13 cellular contexts compared by ENCODE assay signal in genomic region chr12:104573-105081, GRCh38. TPM values are rescaled to one million over a fixed set of nuclear protein-coding genes. Genes with fewer than 3 reads are reported as not detected.
DNase-seq lines count a peak whose midpoint lies in the region; ATAC-seq and TF ChIP-seq lines count a peak whose summit lies in the region.
"Had no signal": no experiment of that assay in that cellular context is flagged by ENCODE, and none has a peak within 500 bp of the region (broad histone marks: within the 10 kb centered on the region; RNA-seq: fewer than 3 reads in every experiment).

No MANE protein-coding gene starts in this region.

- DNase-seq in NCI-H2227 (lab: John Stamatoyannopoulos, UW; ENCODE audit: unreplicated experiment) (peak; percentile 33), NCI-H2227 treated with DMSO at 0.1 percent for 48 hours (lab: John Stamatoyannopoulos, UW) (no peak), NCI-H1930 (lab: John Stamatoyannopoulos, UW) (peak; percentile 86 to 88), neural progenitor cell (ENCODE audit: low spot score) (peak; percentile 15), mesenchymal stem cell (no peak), left lung (no peak)
- DNase-seq in activated CD8-positive, alpha-beta T cell treated with anti-CD3 and anti-CD28 coated beads, Interleukin-2, amount 10 ng/mL, durations not matched to agents 7 days and 5 days = peak; percentile 44
- DNase-seq: effector CD4-positive, alpha-beta T cell had no signal

- H3K27me3 Mint-ChIP-seq in activated CD8-positive, alpha-beta T cell treated with anti-CD3 and anti-CD28 coated beads, Interleukin-2, amount 10 ng/mL, durations not matched to agents 7 days and 5 days (ENCODE audit: low read depth) = peaks cover 3% of the 10 kb centered on the region
- peaks cover 9% of the 10 kb centered on the region for H3K27me3 Mint-ChIP-seq in neural progenitor cell (ENCODE audit: insufficient read depth, low read depth)

- H3K27ac ChIP-seq in neural progenitor cell (no peak overlapping the region), mesenchymal stem cell (ENCODE audit: low read length, poor library complexity, severe bottlenecking) (no peak overlapping the region), left lung (no peak overlapping the region)
- H3K27ac ChIP-seq: 22Rv1 had no signal

- H3K18ac ChIP-seq in mesenchymal stem cell (ENCODE audit: low read depth in 1 of 2, low read length in 2 of 2) = no peak overlapping the region

- H2BK15ac ChIP-seq in mesenchymal stem cell (ENCODE audit: low read depth, poor library complexity, severe bottlenecking) = no peak overlapping the region

- no peaks in the 10 kb centered on the region for H3K36me3 Mint-ChIP-seq in activated CD8-positive, alpha-beta T cell treated with anti-CD3 and anti-CD28 coated beads, Interleukin-2, amount 10 ng/mL, durations not matched to agents 7 days and 5 days (ENCODE audit: low read depth)
- no peaks in the 10 kb centered on the region for H3K36me3 Mint-ChIP-seq in neural progenitor cell

- H3K4me2 ChIP-seq in neural progenitor cell (no peak overlapping the region), mesenchymal stem cell (ENCODE audit: low read length, poor library complexity, severe bottlenecking) (no peak overlapping the region)

- H3K9me3 ChIP-seq in neural progenitor cell (ENCODE audit: low read depth) (no peaks in the 10 kb centered on the region), mesenchymal stem cell (ENCODE audit: control insufficient read depth, low read length) (no peaks in the 10 kb centered on the region), left lung (no peaks in the 10 kb centered on the region)

- H3K27me3 ChIP-seq in neural progenitor cell = no peaks in the 10 kb centered on the region
- peaks cover 7 to 52% of the 10 kb centered on the region in 2 experiments for H3K27me3 ChIP-seq in mesenchymal stem cell (ENCODE audit: control insufficient read depth in 1 of 2, insufficient read depth in 1 of 2, low read length in 2 of 2)
- peaks cover 3 to 54% of the 10 kb centered on the region in 2 donors for H3K27me3 ChIP-seq in left lung

- no peak overlapping the region for H4K8ac ChIP-seq in mesenchymal stem cell (ENCODE audit: low read length)

- H3K4me1 ChIP-seq in neural progenitor cell (peaks cover 39% of the 10 kb centered on the region), mesenchymal stem cell (ENCODE audit: control insufficient read depth, insufficient read depth, low read depth, low read length) (peaks cover 14% of the 10 kb centered on the region), left lung (no peaks in the 10 kb centered on the region)

- no peak overlapping the region for H3K27ac Mint-ChIP-seq in activated CD8-positive, alpha-beta T cell treated with anti-CD3 and anti-CD28 coated beads, Interleukin-2, amount 10 ng/mL, durations not matched to agents 7 days and 5 days
- H3K27ac Mint-ChIP-seq in neural progenitor cell = no peak overlapping the region
- H3K27ac Mint-ChIP-seq: activated T-cell treated with anti-CD3 and anti-CD28 coated beads, Interleukin-2, amount 50 U/mL, for 72 hours had no signal

- H3K4me3 Mint-ChIP-seq in activated CD8-positive, alpha-beta T cell treated with anti-CD3 and anti-CD28 coated beads, Interleukin-2, amount 10 ng/mL, durations not matched to agents 7 days and 5 days = no peak overlapping the region
- H3K4me3 Mint-ChIP-seq in neural progenitor cell = no peak overlapping the region
- H3K4me3 Mint-ChIP-seq: activated T-cell treated with anti-CD3 and anti-CD28 coated beads, Interleukin-2, amount 50 U/mL, for 72 hours had no signal

- no peaks in the 10 kb centered on the region for H3K79me1 ChIP-seq in mesenchymal stem cell (replicated peaks; ENCODE audit: low read length, poor library complexity, severe bottlenecking)

- H3K4me3 ChIP-seq in neural progenitor cell (no peak overlapping the region), mesenchymal stem cell (ENCODE audit: insufficient read depth in 1 of 2, low read depth in 1 of 2, low read length in 2 of 2) (no peak overlapping the region), left lung (no peak overlapping the region)
- H3K4me3 ChIP-seq: GM12878 had no signal

- H3K4ac ChIP-seq in mesenchymal stem cell (ENCODE audit: low read depth in 1 of 2, low read length in 2 of 2) = no peak overlapping the region

- ATAC-seq in activated CD8-positive, alpha-beta T cell treated with anti-CD3 and anti-CD28 coated beads, Interleukin-2, amount 10 ng/mL, durations not matched to agents 7 days and 5 days = peak; percentile 24
- ATAC-seq in HG03378 (IDR thresholded peaks at IDR 0.05; ENCODE audit: unreplicated experiment) (no peak), left lung (no peak)
- ATAC-seq: activated T-cell treated with anti-CD3 and anti-CD28 coated beads, Interleukin-2, amount 50 U/mL, for 72 hours; GM12878; HCT116 had no signal

- H3K14ac ChIP-seq in mesenchymal stem cell (ENCODE audit: low read length in 2 of 2) = no peak overlapping the region

- no peak overlapping the region for H3K9ac ChIP-seq in neural progenitor cell
- no peak overlapping the region for H3K9ac ChIP-seq in mesenchymal stem cell (ENCODE audit: low read length)

- no peak overlapping the region for H2AK5ac ChIP-seq in mesenchymal stem cell (ENCODE audit: low read length, severe bottlenecking)

- H3K9me3 Mint-ChIP-seq in activated CD8-positive, alpha-beta T cell treated with anti-CD3 and anti-CD28 coated beads, Interleukin-2, amount 10 ng/mL, durations not matched to agents 7 days and 5 days (ENCODE audit: insufficient read depth) = peaks cover 4% of the 10 kb centered on the region
- peaks cover 7% of the 10 kb centered on the region for H3K9me3 Mint-ChIP-seq in neural progenitor cell

- H3K36me3 ChIP-seq in neural progenitor cell = no peaks in the 10 kb centered on the region
- H3K36me3 ChIP-seq in mesenchymal stem cell (ENCODE audit: control insufficient read depth in 1 of 2, insufficient read depth in 2 of 2, low read depth in 1 of 2, low read length in 2 of 2) = no peaks in the 10 kb centered on the region
- no peaks in the 10 kb centered on the region for H3K36me3 ChIP-seq in left lung

- peak overlapping the region in 1 of 2 experiments; percentile 2 for H3K23ac ChIP-seq in mesenchymal stem cell (ENCODE audit: low read length in 2 of 2)

- no peak for TF ChIP-seq CTCF in neural progenitor cell (IDR thresholded peaks at IDR 0.05)
- TF ChIP-seq CTCF in left lung (IDR thresholded peaks at IDR 0.05) = no peak

- no peak overlapping the region for H2BK5ac ChIP-seq in mesenchymal stem cell (ENCODE audit: low read depth, low read length, poor library complexity, severe bottlenecking)

- WGBS in mesenchymal stem cell = 50% methylated on average over 40 of the region's 40 CpGs

- CTCF ChIA-PET in activated CD8-positive, alpha-beta T cell treated with anti-CD3 and anti-CD28 coated beads, Interleukin-2, amount 10 ng/mL, durations not matched to agents 7 days and 5 days (lab: Charles Lee) = no interaction called here

- intact Hi-C loops in left lung (cut with DNase I) = no loop called here

- H4K91ac ChIP-seq in mesenchymal stem cell (ENCODE audit: low read length) = no peak overlapping the region

- H3K79me2 ChIP-seq in neural progenitor cell (ENCODE audit: low read depth) = no peaks in the 10 kb centered on the region

- no peak overlapping the region for H2BK120ac ChIP-seq in mesenchymal stem cell (ENCODE audit: low read depth, low read length)

- no peak overlapping the region for H2BK12ac ChIP-seq in mesenchymal stem cell (ENCODE audit: low read length in 2 of 2)

- POLR2A ChIA-PET in activated CD8-positive, alpha-beta T cell treated with anti-CD3 and anti-CD28 coated beads, Interleukin-2, amount 10 ng/mL, durations not matched to agents 7 days and 5 days (lab: Charles Lee) = no interaction called here

- peaks cover 11% of the 10 kb centered on the region for H3K4me1 Mint-ChIP-seq in activated CD8-positive, alpha-beta T cell treated with anti-CD3 and anti-CD28 coated beads, Interleukin-2, amount 10 ng/mL, durations not matched to agents 7 days and 5 days (ENCODE audit: low read depth)
- peaks cover 46% of the 10 kb centered on the region for H3K4me1 Mint-ChIP-seq in neural progenitor cell

- H2AFZ ChIP-seq in neural progenitor cell (replicated peaks) (peak overlapping the region; percentile 50), mesenchymal stem cell (ENCODE audit: low read depth, low read length) (no peak overlapping the region)

- peaks cover 30% of the 10 kb centered on the region for H3F3A ChIP-seq in neural progenitor cell (ENCODE audit: low read depth)

- no peaks in the 10 kb centered on the region for H4K20me1 ChIP-seq in neural progenitor cell (ENCODE audit: low read depth)

RNA-seq across cellular contexts. Expression of gene IQSEC3, which starts 38.1 kb away (rescaled TPM):
- total RNA-seq in activated CD8-positive, alpha-beta T cell treated with anti-CD3 and anti-CD28 coated beads, Interleukin-2, amount 10 ng/mL, durations not matched to agents 7 days and 5 days = 1 to 10 TPM; 1.7 to 2.6 TPM
- total RNA-seq in neural progenitor cell (ENCODE audit: low replicate concordance) = 0.09 and 1.0 TPM in 2 replicates
- polyA plus RNA-seq in mesenchymal stem cell (2013, experiment 1 of 2) = 0.39 TPM
- polyA plus RNA-seq in mesenchymal stem cell (2013, experiment 2 of 2) = 0.25 TPM
- total RNA-seq in left lung = 1 to 10 TPM in 1 of 2 donors, under 1 TPM in 1; 0.64 to 1.4 TPM
- total RNA-seq: GM12878 had no signal
- polyA plus RNA-seq: GM12878 had no signal

Comparison
In these comparisons a context has a peak if more than half of its experiments do, and no peak if none do; other contexts are left out.
1. DNase-seq: peak in NCI-H2227 (single experiment), NCI-H1930 (2 of 2), activated CD8-positive, alpha-beta T cell treated with anti-CD3 and anti-CD28 coated beads, Interleukin-2, amount 10 ng/mL, durations not matched to agents 7 days and 5 days (single experiment) and neural progenitor cell (single experiment); none in NCI-H2227 treated with DMSO at 0.1 percent for 48 hours (single experiment), mesenchymal stem cell (single experiment) and left lung (0 of 2).